ENCODE assay signal across 7 cellular contexts in genomic region chr2:59182249-59182648, GRCh38.
DNase-seq lines count a peak whose midpoint lies in the region; ATAC-seq and TF ChIP-seq lines count a peak whose summit lies in the region.

No MANE protein-coding gene starts in this region.

- ATAC-seq in HG02870 (IDR thresholded peaks at IDR 0.05; ENCODE audit: unreplicated experiment), result no peak

- peak; percentile 38 for DNase-seq in HT-29 (ENCODE audit: low spot score)
- DNase-seq in midbrain (lab: John Stamatoyannopoulos, UW), result peak; percentile 13
- no peak for DNase-seq in middle frontal gyrus (ENCODE audit: extremely low spot score, low spot score)
- no peak for DNase-seq in AML-193 (lab: John Stamatoyannopoulos, UW)

- H3K4me3 ChIP-seq in WI38 (ENCODE audit: low read depth, low read length), result no peak overlapping the region

- TF ChIP-seq CTCF in GM12873 (IDR thresholded peaks at IDR 0.05; ENCODE audit: insufficient read depth, low read depth, low read length, missing control alignments) (peak; percentile 63), WI38 (IDR thresholded peaks at IDR 0.05; ENCODE audit: low read depth, low read length) (peak; percentile 7; the same call in 1 of the 2 replicates)

Comparison
In these comparisons a context has a peak if more than half of its experiments do, and no peak if none do; other contexts are left out.
1. DNase-seq: peak in HT-29 (single experiment) and midbrain (single experiment); none in middle frontal gyrus (single experiment) and AML-193 (0 of 2).